ENCODE assay signal across 18 cellular contexts in the genomic region with DNA sequence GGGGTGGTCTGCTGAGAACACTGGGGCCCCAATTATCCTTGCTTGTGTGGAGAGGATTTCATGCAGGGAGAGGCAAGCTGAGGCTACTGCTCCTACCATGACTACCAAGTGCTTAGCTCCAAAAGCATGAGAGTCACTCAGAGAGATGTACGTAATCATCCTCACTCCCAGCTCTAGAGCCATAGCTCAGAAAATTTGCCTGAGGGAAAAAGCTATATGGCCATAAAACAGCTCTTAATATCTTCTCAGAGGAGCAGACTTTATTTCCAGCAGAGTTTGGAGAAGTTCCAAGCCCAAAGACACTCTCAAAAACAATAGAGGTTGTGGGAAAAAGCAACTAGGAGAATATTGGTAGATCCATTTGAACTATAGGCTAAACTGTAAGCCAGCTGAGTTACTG.
"Had no signal": no experiment of that assay in that cellular context is flagged by ENCODE, and none has a peak within 500 bp of the region (broad histone marks: within the 10 kb centered on the region; RNA-seq: fewer than 3 reads in every experiment).

No MANE protein-coding gene starts in this region.

- DNase-seq: activated CD4-positive, alpha-beta memory T cell treated with anti-CD3 and anti-CD28 coated beads for 36 hours; activated CD4-positive, alpha-beta T cell treated with anti-CD3 and anti-CD28 coated beads for 48 hours; activated CD4-positive, CD25-positive, alpha-beta regulatory T cell; activated naive CD4-positive, alpha-beta T cell treated with Interleukin-2 at 50 U/mL for 16 hours; activated naive CD8-positive, alpha-beta T cell treated with anti-CD3 and anti-CD28 coated beads for 36 hours; activated T-cell treated with anti-CD3 and anti-CD28 coated beads, Interleukin-2, amount 50 U/mL, for 48 hours; esophagus squamous epithelium; heart left ventricle; left ventricle myocardium superior; spleen; stimulated activated CD4-positive, alpha-beta T cell treated with anti-CD3 and anti-CD28 coated beads, Interleukin-4, amount 100 ng/mL, for 1 hour; stimulated activated naive CD4-positive, alpha-beta T cell; testis; trophoblast cell; uterus had no signal

- H3K27ac ChIP-seq: coronary artery, esophagus squamous epithelium, gastroesophageal sphincter, heart left ventricle, prostate gland, spleen, testis, uterus had no signal

- H3K9me3 ChIP-seq: esophagus squamous epithelium, prostate gland, testis, uterus had no signal

- H3K36me3 ChIP-seq: esophagus squamous epithelium, gastroesophageal sphincter, heart left ventricle, prostate gland, spleen, uterus had no signal

- H3K4me1 ChIP-seq: esophagus squamous epithelium, gastroesophageal sphincter, heart left ventricle, prostate gland, spleen, testis, uterus had no signal

- H3K27me3 ChIP-seq: esophagus squamous epithelium, gastroesophageal sphincter, heart left ventricle, spleen, testis, uterus had no signal

- H3K4me3 ChIP-seq: coronary artery, esophagus squamous epithelium, gastroesophageal sphincter, heart left ventricle, prostate gland, spleen, testis, uterus had no signal
